In genomic region chr10:63710703-63711102, GRCh38 we compare ENCODE assay signal across 1 cellular context.
TF ChIP-seq lines count a peak whose summit lies in the region.

No MANE protein-coding gene starts in this region.

TF ChIP-seq in H1, 55 proteins besides CTCF, POLR2A, EP300 and RAD21 (continued from another document):
- no peak for TF ChIP-seq CHD7 (IDR thresholded peaks at IDR 0.05; ENCODE audit: insufficient replicate concordance, low read length)
- TF ChIP-seq JUN (IDR thresholded peaks at IDR 0.05; ENCODE audit: low read depth, low read length), result no peak
TF ChIP-seq in H1: peak in this region for 0.
